29 cellular contexts compared by ENCODE assay signal in the genomic region with DNA sequence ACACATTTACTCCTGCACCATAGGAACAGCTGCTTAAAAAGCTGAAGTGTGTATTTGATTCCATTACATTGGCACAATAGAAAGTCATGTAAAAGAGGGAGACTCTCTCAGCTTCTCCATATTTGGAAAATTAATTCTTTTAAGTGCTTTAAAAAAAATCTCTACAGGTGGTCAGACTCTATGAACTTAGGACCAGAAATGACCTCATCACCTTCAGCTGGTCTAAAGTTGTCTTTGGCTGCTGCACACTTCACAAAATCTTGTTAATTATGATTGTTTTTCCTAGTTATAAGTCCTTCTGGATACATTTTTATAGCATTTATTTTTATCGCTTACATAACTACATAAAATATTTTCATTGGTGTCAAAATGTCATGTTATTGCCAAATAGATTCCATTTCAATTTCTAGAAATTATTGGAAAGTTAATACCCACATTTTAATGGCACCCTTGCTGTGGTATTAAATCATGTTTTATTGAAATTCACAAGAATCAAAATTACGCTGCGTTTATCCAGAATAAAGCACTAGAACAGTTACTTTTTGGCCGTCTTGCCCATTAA.
"Had no signal": no experiment of that assay in that cellular context is flagged by ENCODE, and none has a peak within 500 bp of the region (broad histone marks: within the 10 kb centered on the region; RNA-seq: fewer than 3 reads in every experiment).

No MANE protein-coding gene starts in this region.

- H3K4me3 ChIP-seq: adrenal gland, coronary artery, dorsolateral prefrontal cortex, gastrocnemius medialis, heart right ventricle had no signal

- ATAC-seq: activated CD4-positive, CD25-positive, alpha-beta regulatory T cell treated with anti-CD3 and anti-CD28 coated beads, Interleukin-2, amount 50 U/mL, for 24 hours; activated CD8-positive, alpha-beta T cell treated with anti-CD3 and anti-CD28 coated beads for 36 hours; activated naive CD8-positive, alpha-beta T cell treated with anti-CD3 and anti-CD28 coated beads, Interleukin-2, amount 50 U/mL, for 24 hours; esophagus mucosa; gastrocnemius medialis; heart right ventricle; T-helper 17 cell had no signal

- H3K27me3 ChIP-seq: brain microvascular endothelial cell had no signal

- DNase-seq: activated B cell treated with CpG ODN at 0.5 μM for 24 hours; activated CD4-positive, alpha-beta T cell treated with anti-CD3 and anti-CD28 coated beads for 48 hours; activated CD4-positive, alpha-beta T cell treated with anti-CD3 and anti-CD28 coated beads, Interleukin-2, amount 50 U/mL, for 1 hour; activated CD4-positive, alpha-beta T cell treated with anti-CD3 and anti-CD28 coated beads, Interleukin-2, amount 50 U/mL, for 48 hours; activated CD8-positive, alpha-beta memory T cell treated with anti-CD3 and anti-CD28 coated beads for 24 hours; activated CD8-positive, alpha-beta T cell treated with anti-CD3 and anti-CD28 coated beads for 36 hours; activated effector memory CD4-positive, alpha-beta T cell treated with anti-CD3 and anti-CD28 coated beads, Interleukin-2, amount 50 U/mL, for 16 hours; activated naive CD4-positive, alpha-beta T cell treated with anti-CD3 and anti-CD28 coated beads for 36 hours; activated naive CD8-positive, alpha-beta T cell treated with anti-CD3 and anti-CD28 coated beads for 36 hours; activated naive CD8-positive, alpha-beta T cell treated with anti-CD3 and anti-CD28 coated beads, Interleukin-2, amount 50 U/mL, for 24 hours; activated T-cell treated with anti-CD3 and anti-CD28 coated beads, Interleukin-2, amount 50 U/mL, for 1 hour; activated T-cell treated with anti-CD3 and anti-CD28 coated beads, Interleukin-2, amount 50 U/mL, for 48 hours; adrenal gland; amygdala; brain microvascular endothelial cell; dorsolateral prefrontal cortex; effector memory CD4-positive, alpha-beta T cell; endodermal cell; foreskin keratinocyte; gastrocnemius medialis; glutamatergic neuron; heart right ventricle; T-helper 1 cell; T-helper 17 cell; T1000; WERI-Rb-1 had no signal

- H3K9me3 ChIP-seq: adrenal gland, gastrocnemius medialis had no signal

- H3K4me1 ChIP-seq: adrenal gland, foreskin keratinocyte, gastrocnemius medialis, heart right ventricle had no signal

- H3K36me3 ChIP-seq: adrenal gland, brain microvascular endothelial cell, gastrocnemius medialis, heart right ventricle, WERI-Rb-1 had no signal

- H3K27ac ChIP-seq: adrenal gland, brain microvascular endothelial cell, coronary artery, dorsolateral prefrontal cortex, foreskin keratinocyte, gastrocnemius medialis, heart right ventricle, WERI-Rb-1 had no signal
